Comparison of ENCODE assay signal across 19 cellular contexts in genomic region chr6:11445146-11445545, GRCh38.
DNase-seq lines count a peak whose midpoint lies in the region; ATAC-seq, FAIRE-seq and TF ChIP-seq lines count a peak whose summit lies in the region.
"Had no signal": no experiment of that assay in that cellular context is flagged by ENCODE, and none has a peak within 500 bp of the region (broad histone marks: within the 10 kb centered on the region; RNA-seq: fewer than 3 reads in every experiment).

No MANE protein-coding gene starts in this region.

- peak overlapping the region; percentile 77 for H3K4me2 ChIP-seq in KMS-11
- H3K4me2 ChIP-seq: SK-N-SH had no signal

- H3K27me3 ChIP-seq in KMS-11 (ENCODE audit: insufficient read depth, low read depth) = no peaks in the 10 kb centered on the region

- H3K9me3 ChIP-seq in kidney (ENCODE audit: control insufficient read depth in 1 of 2, low read length in 2 of 2) = no peaks in the 10 kb centered on the region

- peak; percentile 54 for FAIRE-seq in kidney (lab: Jason Lieb, UNC)

- DNase-seq in kidney (no peak), head of caudate nucleus (no peak), NOMO-1 (lab: John Stamatoyannopoulos, UW; ENCODE audit: unreplicated experiment in 2 of 2) (no peak), NCI-H2196 treated with DMSO at 0.1 percent for 48 hours (lab: John Stamatoyannopoulos, UW; ENCODE audit: unreplicated experiment) (no peak)
- DNase-seq: AML-193, COR-L47, H7, MV-4-11, NCI-H1417, NCI-H1930, NCI-H446 treated with DMSO at 0.1 percent for 48 hours, NCI-H748 treated with DMSO at 0.1 percent for 48 hours, SK-N-SH, T-helper 1 cell had no signal

- TF ChIP-seq CTCF in KMS-11 (conservative IDR thresholded peaks at IDR 0.05; ENCODE audit: low read depth, low read length) (no peak), kidney (IDR thresholded peaks at IDR 0.05; ENCODE audit: borderline replicate concordance, extremely low read depth, insufficient read depth) (no peak)

- H3K9ac ChIP-seq in KMS-11 (no peak overlapping the region), kidney (ENCODE audit: low read length in 2 of 2) (no peak overlapping the region)
- H3K9ac ChIP-seq: SK-N-SH had no signal

- intact Hi-C loops in kidney (cut with DNase I) = no loop called here
- intact Hi-C loops in head of caudate nucleus (cut with DNase I) = no loop called here

- H3K4me3 ChIP-seq in KMS-11 (IDR thresholded peaks at IDR 0.05; ENCODE audit: insufficient read depth, low read depth, low read length) = no peak overlapping the region
- no peak overlapping the region for H3K4me3 ChIP-seq in kidney (ENCODE audit: low read length in 2 of 2)

- peaks cover 17% of the 10 kb centered on the region for H3K4me1 ChIP-seq in KMS-11 (ENCODE audit: low read depth, poor library complexity, severe bottlenecking)
- H3K4me1 ChIP-seq in kidney (ENCODE audit: control insufficient read depth in 1 of 2, insufficient read depth in 1 of 2, low read depth in 1 of 2, low read length in 2 of 2) = no peaks in the 10 kb centered on the region

- no peak overlapping the region for H2AFZ ChIP-seq in KMS-11 (ENCODE audit: low read depth)

- ATAC-seq in GM18517 (IDR thresholded peaks at IDR 0.05; ENCODE audit: unreplicated experiment) (peak; percentile 18), GM21390 (IDR thresholded peaks at IDR 0.05; ENCODE audit: unreplicated experiment) (peak; percentile 19), esophagus mucosa (no peak)
- ATAC-seq: Panc1 had no signal

- peak overlapping the region; percentile 13; the same call in 1 of the 2 replicates for H3K27ac ChIP-seq in KMS-11
- no peak overlapping the region for H3K27ac ChIP-seq in kidney (ENCODE audit: low read depth in 2 of 2, low read length in 2 of 2)

- no peaks in the 10 kb centered on the region for H4K20me1 ChIP-seq in KMS-11 (ENCODE audit: insufficient read depth)

- H3K79me2 ChIP-seq in KMS-11 (ENCODE audit: insufficient read depth, low read depth) = no peaks in the 10 kb centered on the region

- no peaks in the 10 kb centered on the region for H3K36me3 ChIP-seq in KMS-11 (ENCODE audit: insufficient read depth)
- no peaks in the 10 kb centered on the region for H3K36me3 ChIP-seq in kidney (ENCODE audit: control insufficient read depth in 1 of 2, insufficient read depth in 2 of 2, low read length in 2 of 2)
